Comparison of ENCODE assay signal across 19 cellular contexts in the genomic region with DNA sequence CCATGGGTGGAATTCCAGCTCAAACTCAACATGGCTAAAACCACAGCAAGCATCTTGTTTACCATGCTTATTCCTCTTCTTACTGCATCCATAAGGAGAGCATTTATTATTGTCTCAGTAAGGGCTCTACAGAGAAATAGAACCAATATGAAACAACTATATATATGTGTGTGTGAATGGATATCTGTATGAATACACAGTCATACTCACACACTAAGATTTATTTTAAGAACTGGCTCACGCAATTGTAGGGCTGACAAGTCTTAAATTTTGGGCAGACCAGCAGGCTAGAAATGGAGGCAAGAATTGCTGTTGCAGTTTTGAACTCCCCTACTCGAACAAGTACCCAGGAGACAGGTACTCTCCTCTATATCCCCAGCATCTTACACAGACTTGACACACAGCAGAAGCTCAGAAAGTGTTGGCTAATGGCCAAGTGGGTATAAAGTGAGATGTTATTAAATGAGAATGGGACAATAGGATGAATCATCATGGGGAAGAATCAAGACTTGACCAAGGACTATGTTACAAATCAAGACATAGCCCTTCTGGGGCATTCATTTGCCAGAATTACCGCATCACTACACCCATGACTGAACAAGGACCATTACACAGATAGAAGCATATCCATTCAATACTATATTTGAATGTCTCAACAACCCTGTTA.
"Had no signal": no experiment of that assay in that cellular context is flagged by ENCODE, and none has a peak within 500 bp of the region (broad histone marks: within the 10 kb centered on the region; RNA-seq: fewer than 3 reads in every experiment).

No MANE protein-coding gene starts in this region.

- H3K27me3 ChIP-seq: esophagus squamous epithelium, suprapubic skin had no signal

- H3K9me3 ChIP-seq: esophagus squamous epithelium, suprapubic skin had no signal

- H3K27ac ChIP-seq: esophagus squamous epithelium, suprapubic skin, WERI-Rb-1 had no signal

- ATAC-seq: activated CD4-positive, alpha-beta T cell treated with anti-CD3 and anti-CD28 coated beads for 36 hours; activated CD8-positive, alpha-beta memory T cell treated with anti-CD3 and anti-CD28 coated beads, Interleukin-2, amount 10 ng/mL, durations not matched to agents 7 days and 5 days; right cardiac atrium had no signal

- DNase-seq: activated CD4-positive, alpha-beta memory T cell treated with anti-CD3 and anti-CD28 coated beads for 36 hours; activated CD4-positive, alpha-beta T cell treated with anti-CD3 and anti-CD28 coated beads for 36 hours; activated CD8-positive, alpha-beta memory T cell treated with anti-CD3 and anti-CD28 coated beads, Interleukin-2, amount 10 ng/mL, durations not matched to agents 7 days and 5 days; activated naive CD4-positive, alpha-beta T cell treated with anti-CD3 and anti-CD28 coated beads, Interleukin-2, amount 50 U/mL, for 16 hours; activated T-cell treated with anti-CD3 and anti-CD28 coated beads, Interleukin-2, amount 50 U/mL, for 24 hours; esophagus squamous epithelium; foreskin melanocyte; nucleus accumbens; right cardiac atrium; small intestine; stimulated activated CD4-positive, alpha-beta T cell treated with anti-CD3 and anti-CD28 coated beads, Interleukin-4, amount 100 ng/mL, for 4 hours; stimulated activated CD8-positive, alpha-beta memory T cell treated with anti-CD3 and anti-CD28 coated beads, Interleukin-4, amount 100 ng/mL, for 48 hours; T-helper 1 cell; T1000; trophoblast cell; WERI-Rb-1 had no signal

- H3K9me3 Mint-ChIP-seq: activated CD4-positive, alpha-beta memory T cell treated with anti-CD3 and anti-CD28 coated beads for 36 hours; activated T-cell treated with anti-CD3 and anti-CD28 coated beads, Interleukin-2, amount 50 U/mL, for 24 hours; nephron; stimulated activated naive CD8-positive, alpha-beta T cell treated with anti-CD3 and anti-CD28 coated beads, Interleukin-15, Interleukin-2, amounts not matched to agents 100 ng/mL and 50 ng/mL, for 24 hours had no signal

- H3K27ac Mint-ChIP-seq: activated CD4-positive, alpha-beta memory T cell treated with anti-CD3 and anti-CD28 coated beads for 36 hours; activated CD4-positive, alpha-beta T cell treated with anti-CD3 and anti-CD28 coated beads for 36 hours; activated CD8-positive, alpha-beta memory T cell treated with anti-CD3 and anti-CD28 coated beads, Interleukin-2, amount 10 ng/mL, durations not matched to agents 7 days and 5 days; activated T-cell treated with anti-CD3 and anti-CD28 coated beads, Interleukin-2, amount 50 U/mL, for 24 hours; nephron; stimulated activated naive CD8-positive, alpha-beta T cell treated with anti-CD3 and anti-CD28 coated beads, Interleukin-15, Interleukin-2, amounts not matched to agents 100 ng/mL and 50 ng/mL, for 24 hours had no signal

- H3K36me3 ChIP-seq: esophagus squamous epithelium, suprapubic skin, WERI-Rb-1 had no signal

- H3K36me3 Mint-ChIP-seq: activated CD4-positive, alpha-beta memory T cell treated with anti-CD3 and anti-CD28 coated beads for 36 hours; activated CD8-positive, alpha-beta memory T cell treated with anti-CD3 and anti-CD28 coated beads, Interleukin-2, amount 10 ng/mL, durations not matched to agents 7 days and 5 days had no signal

- H3K4me3 Mint-ChIP-seq: activated CD4-positive, alpha-beta memory T cell treated with anti-CD3 and anti-CD28 coated beads for 36 hours; activated CD4-positive, alpha-beta T cell treated with anti-CD3 and anti-CD28 coated beads for 36 hours; activated CD8-positive, alpha-beta memory T cell treated with anti-CD3 and anti-CD28 coated beads, Interleukin-2, amount 10 ng/mL, durations not matched to agents 7 days and 5 days; activated T-cell treated with anti-CD3 and anti-CD28 coated beads, Interleukin-2, amount 50 U/mL, for 24 hours; nephron; stimulated activated naive CD8-positive, alpha-beta T cell treated with anti-CD3 and anti-CD28 coated beads, Interleukin-15, Interleukin-2, amounts not matched to agents 100 ng/mL and 50 ng/mL, for 24 hours had no signal

- H3K27me3 Mint-ChIP-seq: activated CD4-positive, alpha-beta memory T cell treated with anti-CD3 and anti-CD28 coated beads for 36 hours; activated CD4-positive, alpha-beta T cell treated with anti-CD3 and anti-CD28 coated beads for 36 hours; activated CD8-positive, alpha-beta memory T cell treated with anti-CD3 and anti-CD28 coated beads, Interleukin-2, amount 10 ng/mL, durations not matched to agents 7 days and 5 days; activated T-cell treated with anti-CD3 and anti-CD28 coated beads, Interleukin-2, amount 50 U/mL, for 24 hours; stimulated activated naive CD8-positive, alpha-beta T cell treated with anti-CD3 and anti-CD28 coated beads, Interleukin-15, Interleukin-2, amounts not matched to agents 100 ng/mL and 50 ng/mL, for 24 hours had no signal

- H3K4me3 ChIP-seq: esophagus squamous epithelium, suprapubic skin had no signal
